ENCODE assay signal across 17 cellular contexts in the genomic region with DNA sequence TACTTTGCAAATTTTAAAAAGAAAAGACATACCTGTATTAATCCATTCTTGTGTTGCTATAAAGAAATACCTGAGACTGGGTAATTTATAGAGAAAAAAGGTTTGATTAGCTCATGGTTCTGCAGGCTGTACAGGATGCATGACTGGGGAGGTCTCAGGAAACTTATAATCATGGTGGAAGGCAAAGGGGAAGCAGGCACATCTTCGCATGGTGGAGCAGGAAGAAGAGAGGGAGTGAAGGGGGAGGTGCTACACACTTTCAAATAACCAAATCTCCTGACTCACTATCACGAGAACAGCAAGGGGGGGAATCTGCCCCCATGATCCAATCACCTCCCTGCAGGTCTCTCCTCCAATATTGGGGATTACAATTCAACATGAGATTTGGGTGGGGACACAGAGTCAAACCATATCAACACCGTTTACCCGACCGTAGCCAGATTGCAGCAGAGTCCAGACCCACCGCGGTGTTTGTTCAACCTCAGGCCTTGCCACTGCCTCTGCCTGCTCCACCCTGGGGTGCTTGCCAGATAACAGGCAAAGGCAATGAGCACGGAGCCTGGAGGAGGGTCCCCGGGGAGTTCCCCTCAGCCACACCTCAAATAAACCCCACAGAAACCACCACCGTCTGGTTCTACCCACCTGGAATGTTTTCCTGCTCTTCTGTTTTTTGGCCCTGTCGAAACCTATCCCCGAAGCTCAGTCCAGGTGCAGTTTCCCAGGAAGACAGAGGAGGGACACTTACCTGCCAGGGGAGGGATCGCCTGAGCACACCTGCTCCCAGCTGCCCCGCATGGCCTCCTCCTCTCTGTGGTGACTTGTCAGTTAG.
DNase-seq lines count a peak whose midpoint lies in the region; ATAC-seq, FAIRE-seq and TF ChIP-seq lines count a peak whose summit lies in the region.
"Had no signal": no experiment of that assay in that cellular context is flagged by ENCODE, and none has a peak within 500 bp of the region (broad histone marks: within the 10 kb centered on the region; RNA-seq: fewer than 3 reads in every experiment).

No MANE protein-coding gene starts in this region.

- peak overlapping the region in 2 of 10 experiments; percentile 1 to 3; a peak in 1 of 20 replicates for H3K4me3 ChIP-seq in BLaER1 treated with 17β-estradiol and CSF1 and Interleukin-3, amounts not matched to agents 10 nM and 100 nM
- H3K4me3 ChIP-seq in HEK293 (ENCODE audit: low read depth, low read length) (no peak overlapping the region), right lobe of liver (no peak overlapping the region)
- H3K4me3 ChIP-seq: skin epidermis had no signal

- no peaks in the 10 kb centered on the region for H3K9me3 ChIP-seq in BLaER1 treated with 17β-estradiol and CSF1 and Interleukin-3, amounts not matched to agents 10 nM and 100 nM (replicated peaks in 1 of 11)
- H3K9me3 ChIP-seq in HEK293 (ENCODE audit: control insufficient read depth, insufficient read depth, low read depth, low read length) = no peaks in the 10 kb centered on the region
- H3K9me3 ChIP-seq in right lobe of liver = no peaks in the 10 kb centered on the region

- H3K4me3 Mint-ChIP-seq in WTC11 = no peak overlapping the region
- H3K4me3 Mint-ChIP-seq: stimulated activated naive CD8-positive, alpha-beta T cell treated with anti-CD3 and anti-CD28 coated beads, Interleukin-15, Interleukin-2, amounts not matched to agents 100 ng/mL and 50 ng/mL, for 24 hours; T-cell had no signal

- peak overlapping the region in 6 of 11 experiments; percentile 9 to 40 (median 12); a peak in 5 of 22 replicates for H3K9ac ChIP-seq in BLaER1 treated with 17β-estradiol and CSF1 and Interleukin-3, amounts not matched to agents 10 nM and 100 nM

- peaks cover 9% of the 10 kb centered on the region for H3K9me3 Mint-ChIP-seq in WTC11
- H3K9me3 Mint-ChIP-seq: T-cell had no signal

- no peak for TF ChIP-seq POLR2A in right lobe of liver (IDR thresholded peaks at IDR 0.05)

- H4K20me1 ChIP-seq in BLaER1 treated with 17β-estradiol and CSF1 and Interleukin-3, amounts not matched to agents 10 nM and 100 nM = 0 out of 22 replicates have a peak, but pooled peaks cover 0 to under 1% (median 0%) of the 10 kb centered on the region in 11 experiments

- ATAC-seq in WTC11 (peak; percentile 74), right lobe of liver (peak; percentile 3 to 62 (median 46)), HG03521 (IDR thresholded peaks at IDR 0.05; ENCODE audit: unreplicated experiment) (no peak), GM18511 (IDR thresholded peaks at IDR 0.05; ENCODE audit: unreplicated experiment) (no peak)
- ATAC-seq: T-cell had no signal

- H3K27me3 Mint-ChIP-seq in WTC11 (ENCODE audit: low read depth) = peaks cover 17% of the 10 kb centered on the region

- H3K27ac Mint-ChIP-seq in WTC11 = no peak overlapping the region
- H3K27ac Mint-ChIP-seq: stimulated activated naive CD8-positive, alpha-beta T cell treated with anti-CD3 and anti-CD28 coated beads, Interleukin-15, Interleukin-2, amounts not matched to agents 100 ng/mL and 50 ng/mL, for 24 hours; T-cell had no signal

- peaks cover 58 to 100% (median 91%) of the 10 kb centered on the region in 10 experiments for H3K4me1 ChIP-seq in BLaER1 treated with 17β-estradiol and CSF1 and Interleukin-3, amounts not matched to agents 10 nM and 100 nM
- H3K4me1 ChIP-seq in HEK293 (ENCODE audit: control insufficient read depth, insufficient read depth, low read length) = no peaks in the 10 kb centered on the region
- peaks cover 0 to 29% (median 12%) of the 10 kb centered on the region in 4 donors for H3K4me1 ChIP-seq in right lobe of liver

- FAIRE-seq in D721Med (lab: Jason Lieb, UNC) = no peak
- FAIRE-seq: bronchial epithelial cell had no signal

- peaks cover 31% of the 10 kb centered on the region for H3K4me1 Mint-ChIP-seq in WTC11

- no peaks in the 10 kb centered on the region for H3K36me3 Mint-ChIP-seq in WTC11
- H3K36me3 Mint-ChIP-seq: T-cell had no signal

- peak; percentile 36 for DNase-seq in WTC11 (ENCODE audit: low spot score)
- peak in 1 of 3 donors; percentile 66 for DNase-seq in right lobe of liver
- no peak for DNase-seq in GM20000 (ENCODE audit: low spot score)
- no peak for DNase-seq in D721Med (ENCODE audit: insufficient read length, low spot score)
- DNase-seq: activated CD8-positive, alpha-beta memory T cell treated with anti-CD3 and anti-CD28 coated beads, Interleukin-2, amount 50 U/mL, for 48 hours; activated naive CD4-positive, alpha-beta T cell treated with anti-CD3 and anti-CD28 coated beads, Interleukin-2, amount 50 U/mL, for 16 hours; DMS79 treated with DMSO at 0.1 percent for 48 hours; foreskin melanocyte; NCI-H524 treated with DMSO at 0.1 percent for 48 hours; T-cell had no signal

- H3K27ac ChIP-seq in BLaER1 treated with 17β-estradiol and CSF1 and Interleukin-3, amounts not matched to agents 10 nM and 100 nM = peak overlapping the region in 9 of 11 experiments; percentile 25 to 67 (median 51); a peak in 15 of 22 replicates
- no peak overlapping the region for H3K27ac ChIP-seq in HEK293 (ENCODE audit: extremely low read depth, low read depth, low read length)
- peak overlapping the region in 2 of 3 donors; percentile 26 to 37 for H3K27ac ChIP-seq in right lobe of liver
- H3K27ac ChIP-seq: skin epidermis had no signal

- peak overlapping the region; percentile 64 to 98 (median 94) for H3K4me2 ChIP-seq in BLaER1 treated with 17β-estradiol and CSF1 and Interleukin-3, amounts not matched to agents 10 nM and 100 nM

- H3K36me3 ChIP-seq in BLaER1 treated with 17β-estradiol and CSF1 and Interleukin-3, amounts not matched to agents 10 nM and 100 nM = no peaks in the 10 kb centered on the region
- H3K36me3 ChIP-seq in HEK293 (ENCODE audit: control insufficient read depth in 2 of 2, insufficient read depth in 1 of 2, low read length in 2 of 2) (no peaks in the 10 kb centered on the region), right lobe of liver (no peaks in the 10 kb centered on the region)

- no peak for TF ChIP-seq CTCF in HEK293 (tag by site-specific recombination; IDR thresholded peaks at IDR 0.05)
- TF ChIP-seq CTCF in WTC11 (IDR thresholded peaks at IDR 0.05) = no peak
- no peak for TF ChIP-seq CTCF in right lobe of liver (IDR thresholded peaks at IDR 0.05)
- TF ChIP-seq CTCF in GM20000 (IDR thresholded peaks at IDR 0.05; ENCODE audit: extremely low read depth, missing control alignments) = no peak
- no peak for TF ChIP-seq CTCF in D721Med (IDR thresholded peaks at IDR 0.05; ENCODE audit: insufficient read depth, missing control alignments)

- 68% methylated on average over 7 of the region's 14 CpGs for whole genome bisulfite sequencing in right lobe of liver (ENCODE audit: insufficient coverage, low coverage, low lambda C conversion rate, missing lambda C conversion rate)

- CTCF ChIA-PET in HEK293 (lab: Yijun Ruan, JAX) (interaction anchor here (0.5 to 0.6 kb wide), 2 partner anchors 181 to 680 kb away, joined by 3 to 5 read pairs; no protein-coding TSS in a partner anchor), WTC11 (lab: Charles Lee) (interaction anchor here (0.6 kb wide), 1 partner anchor 130 kb away, joined by 4 read pairs; no protein-coding TSS in a partner anchor)

- H3K27me3 ChIP-seq in BLaER1 treated with 17β-estradiol and CSF1 and Interleukin-3, amounts not matched to agents 10 nM and 100 nM = peaks cover 14 to 32% (median 18%) of the 10 kb centered on the region in 11 experiments
- H3K27me3 ChIP-seq in right lobe of liver = no peaks in the 10 kb centered on the region

- intact Hi-C loops in right lobe of liver (cut with DNase I) = no loop called here

- POLR2A ChIA-PET in HEK293 (lab: Yijun Ruan, JAX) (no interaction called here), WTC11 (lab: Charles Lee) (interaction anchor here (0.5 kb wide), 1 partner anchor 160 kb away, joined by 7 read pairs; no protein-coding TSS in a partner anchor)

TF ChIP-seq in HEK293, 187 proteins besides CTCF, POLR2A, EP300 and RAD21:
- TF ChIP-seq ZNF223 (tag by site-specific recombination; IDR thresholded peaks at IDR 0.05) (0 out of 2 replicates have a peak, but pooled peaks have one; percentile 38), ZNF214 (tag by site-specific recombination; IDR thresholded peaks at IDR 0.05; ENCODE audit: borderline replicate concordance) (no peak), TCF7L2 (IDR thresholded peaks at IDR 0.05; ENCODE audit: borderline replicate concordance, low read depth, low read length) (no peak), ZNF76 (tag by site-specific recombination; IDR thresholded peaks at IDR 0.05; ENCODE audit: borderline replicate concordance, low read depth) (no peak), ZNF121 (tag by site-specific recombination; IDR thresholded peaks at IDR 0.05) (no peak)

TF ChIP-seq in WTC11, 78 proteins besides CTCF, POLR2A, EP300 and RAD21:
- TF ChIP-seq ZNF416 (CRISPR knock-in tag; IDR thresholded peaks at IDR 0.05) (no peak), GABPB1 (CRISPR knock-in tag; IDR thresholded peaks at IDR 0.05) (peak; percentile 27; the same call in 1 of the 2 replicates)

Comparison
In these comparisons a context has a peak if more than half of its experiments do, and no peak if none do; other contexts are left out.
1. ATAC-seq: peak in WTC11 (single experiment) and right lobe of liver (4 of 4); none in HG03521 (single experiment) and GM18511 (single experiment).